ENCODE assay signal across 19 cellular contexts in genomic region chr4:87090305-87090704, GRCh38.
DNase-seq lines count a peak whose midpoint lies in the region; ATAC-seq, FAIRE-seq and TF ChIP-seq lines count a peak whose summit lies in the region.
"Had no signal": no experiment of that assay in that cellular context is flagged by ENCODE, and none has a peak within 500 bp of the region (broad histone marks: within the 10 kb centered on the region; RNA-seq: fewer than 3 reads in every experiment).

No MANE protein-coding gene starts in this region.

- H3K4me3 ChIP-seq in A549 (no peak overlapping the region), hepatocyte (no peak overlapping the region), gastrocnemius medialis (no peak overlapping the region), upper lobe of right lung (no peak overlapping the region), small intestine (ENCODE audit: low read depth in 1 of 2, low read length in 2 of 2) (no peak overlapping the region)
- H3K4me3 ChIP-seq: GM23338 had no signal

- H4K20me1 ChIP-seq in hepatocyte (ENCODE audit: insufficient read depth, poor library complexity, severe bottlenecking), result no peaks in the 10 kb centered on the region

- no peak for ATAC-seq in A549
- no peak for ATAC-seq in gastrocnemius medialis
- ATAC-seq in upper lobe of right lung, result no peak
- ATAC-seq: GM23338, HCT116 had no signal

- H3K9me3 ChIP-seq in A549 (no peaks in the 10 kb centered on the region), hepatocyte (ENCODE audit: low read depth) (no peaks in the 10 kb centered on the region), gastrocnemius medialis (no peaks in the 10 kb centered on the region), upper lobe of right lung (no peaks in the 10 kb centered on the region), small intestine (ENCODE audit: control insufficient read depth, low read depth) (no peaks in the 10 kb centered on the region)

- H3K4me1 ChIP-seq in A549, result peaks cover 34% of the 10 kb centered on the region
- no peaks in the 10 kb centered on the region for H3K4me1 ChIP-seq in hepatocyte (ENCODE audit: insufficient read depth)
- peaks cover 50 to 57% of the 10 kb centered on the region in 2 donors for H3K4me1 ChIP-seq in gastrocnemius medialis
- peaks cover 31% of the 10 kb centered on the region for H3K4me1 ChIP-seq in upper lobe of right lung
- peaks cover 0 to 3% of the 10 kb centered on the region in 2 donors for H3K4me1 ChIP-seq in small intestine (ENCODE audit: control insufficient read depth in 2 of 2, insufficient read depth in 1 of 2, low read depth in 1 of 2, low read length in 1 of 2)

- H3K27me3 ChIP-seq in hepatocyte (no peaks in the 10 kb centered on the region), gastrocnemius medialis (no peaks in the 10 kb centered on the region), upper lobe of right lung (no peaks in the 10 kb centered on the region), small intestine (ENCODE audit: control insufficient read depth in 2 of 2, insufficient read depth in 2 of 2, low read length in 2 of 2) (no peaks in the 10 kb centered on the region)

- POLR2A ChIA-PET in A549 (lab: Yijun Ruan, JAX), result no interaction called here

- H3K36me3 ChIP-seq in hepatocyte (replicated peaks; ENCODE audit: insufficient read depth, low read depth) (no peaks in the 10 kb centered on the region), gastrocnemius medialis (peaks cover 0 to 23% of the 10 kb centered on the region in 2 donors), upper lobe of right lung (peaks cover 26% of the 10 kb centered on the region), small intestine (ENCODE audit: control insufficient read depth in 2 of 2, insufficient read depth in 2 of 2, low read length in 2 of 2) (peaks cover 0 to 16% of the 10 kb centered on the region in 2 donors)

- no peaks in the 10 kb centered on the region for H3K9me2 ChIP-seq in hepatocyte (replicated peaks; ENCODE audit: insufficient read depth)

- TF ChIP-seq EP300 in A549 (IDR thresholded peaks at IDR 0.05), result no peak

- TF ChIP-seq RAD21 in A549 (conservative IDR thresholded peaks at IDR 0.05 in 1 of 2, IDR thresholded peaks at IDR 0.05 in 1 of 2), result no peak

- CTCF ChIA-PET in A549 (lab: Yijun Ruan, JAX), result interaction anchor here (1.5 to 1.6 kb wide), 2 partner anchors 9 to 168 kb away, joined by 3 to 8 read pairs; no protein-coding TSS in a partner anchor

- no peak overlapping the region for H2AFZ ChIP-seq in hepatocyte
- H2AFZ ChIP-seq: GM23338 had no signal

- peaks cover 36% of the 10 kb centered on the region for H3K79me2 ChIP-seq in hepatocyte

- in situ Hi-C loops in gastrocnemius medialis (cut with MboI; ENCODE audit: low sequenced_read_pairs in 4 of 4), result loop anchor here (5.0 to 10.0 kb wide), 5 partner anchors 83 to 168 kb away; no protein-coding TSS in a partner anchor

- no peak overlapping the region for H3K4me2 ChIP-seq in A549
- no peak overlapping the region for H3K4me2 ChIP-seq in hepatocyte
- H3K4me2 ChIP-seq: GM23338 had no signal

- no peak overlapping the region for H3K27ac ChIP-seq in A549
- H3K27ac ChIP-seq in VCaP, result peak overlapping the region; percentile 93
- peak overlapping the region; percentile 39 for H3K27ac ChIP-seq in hepatocyte
- H3K27ac ChIP-seq in gastrocnemius medialis, result peak overlapping the region; percentile 16 to 83 (median 58)
- H3K27ac ChIP-seq in upper lobe of right lung, result no peak overlapping the region
- H3K27ac ChIP-seq in small intestine (ENCODE audit: low read depth in 1 of 2, low read length in 1 of 2), result no peak overlapping the region

- TF ChIP-seq POLR2A in A549 (IDR thresholded peaks at IDR 0.05; ENCODE audit: low read length) (no peak), gastrocnemius medialis (IDR thresholded peaks at IDR 0.05) (no peak)

- DNase-seq in A549 (ENCODE audit: low read depth in 1 of 2, low spot score in 1 of 2) (no peak), hepatocyte (ENCODE audit: low spot score) (no peak), gastrocnemius medialis (no peak), upper lobe of right lung (no peak), retina (no peak), small intestine (no peak)
- DNase-seq: 8988T; C1 segment of cervical spinal cord; Calu3; CD4-positive, alpha-beta memory T cell; COR-L47; DMS53; GF-D8; H9 had no signal

- FAIRE-seq in A549 (lab: Jason Lieb, UNC), result no peak
- no peak for FAIRE-seq in small intestine (lab: Jason Lieb, UNC)
- FAIRE-seq: GM12891, GM18507 had no signal

- 93% methylated on average over 3 of the region's 3 CpGs for whole genome bisulfite sequencing in A549 (ENCODE audit: missing lambda C conversion rate)
- WGBS in hepatocyte (ENCODE audit: low lambda C conversion rate, missing lambda C conversion rate), result 97% methylated on average over 3 of the region's 3 CpGs
- WGBS in small intestine, 3 donors, result 93 to 98% (median 94%) methylated on average over 3 of the region's 3 CpGs

- TF ChIP-seq CTCF in A549 (IDR thresholded peaks at IDR 0.05) (no peak), VCaP (conservative IDR thresholded peaks at IDR 0.05) (no peak), hepatocyte (IDR thresholded peaks at IDR 0.05; ENCODE audit: poor library complexity) (no peak), gastrocnemius medialis (IDR thresholded peaks at IDR 0.05 in 4 of 5, conservative IDR thresholded peaks at IDR 0.05 in 1 of 5) (no peak), upper lobe of right lung (IDR thresholded peaks at IDR 0.05) (no peak)

- intact Hi-C loops in gastrocnemius medialis (cut with DNase I; ENCODE audit: low total_unique reads), result loop anchor here (5.0 kb wide), 1 partner anchor 33 kb away; no protein-coding TSS in a partner anchor
- intact Hi-C loops in upper lobe of right lung (cut with DNase I), result loop anchor here (5.0 kb wide), 1 partner anchor 163 kb away; no protein-coding TSS in a partner anchor

TF ChIP-seq in A549, 52 proteins besides CTCF, POLR2A, EP300 and RAD21:
- TF ChIP-seq MAFK (IDR thresholded peaks at IDR 0.05; ENCODE audit: partially characterized antibody), result peak; percentile 74
- TF ChIP-seq HOXA7 (CRISPR knock-in tag; IDR thresholded peaks at IDR 0.05), result no peak

Comparison
In these comparisons a context has a peak if more than half of its experiments do, and no peak if none do; other contexts are left out.
1. H3K27ac ChIP-seq: peak in VCaP (single experiment), hepatocyte (single experiment) and gastrocnemius medialis (4 of 4); none in A549 (0 of 2), upper lobe of right lung (single experiment) and small intestine (0 of 2).